ENCODE assay signal across 8 cellular contexts in the genomic region with DNA sequence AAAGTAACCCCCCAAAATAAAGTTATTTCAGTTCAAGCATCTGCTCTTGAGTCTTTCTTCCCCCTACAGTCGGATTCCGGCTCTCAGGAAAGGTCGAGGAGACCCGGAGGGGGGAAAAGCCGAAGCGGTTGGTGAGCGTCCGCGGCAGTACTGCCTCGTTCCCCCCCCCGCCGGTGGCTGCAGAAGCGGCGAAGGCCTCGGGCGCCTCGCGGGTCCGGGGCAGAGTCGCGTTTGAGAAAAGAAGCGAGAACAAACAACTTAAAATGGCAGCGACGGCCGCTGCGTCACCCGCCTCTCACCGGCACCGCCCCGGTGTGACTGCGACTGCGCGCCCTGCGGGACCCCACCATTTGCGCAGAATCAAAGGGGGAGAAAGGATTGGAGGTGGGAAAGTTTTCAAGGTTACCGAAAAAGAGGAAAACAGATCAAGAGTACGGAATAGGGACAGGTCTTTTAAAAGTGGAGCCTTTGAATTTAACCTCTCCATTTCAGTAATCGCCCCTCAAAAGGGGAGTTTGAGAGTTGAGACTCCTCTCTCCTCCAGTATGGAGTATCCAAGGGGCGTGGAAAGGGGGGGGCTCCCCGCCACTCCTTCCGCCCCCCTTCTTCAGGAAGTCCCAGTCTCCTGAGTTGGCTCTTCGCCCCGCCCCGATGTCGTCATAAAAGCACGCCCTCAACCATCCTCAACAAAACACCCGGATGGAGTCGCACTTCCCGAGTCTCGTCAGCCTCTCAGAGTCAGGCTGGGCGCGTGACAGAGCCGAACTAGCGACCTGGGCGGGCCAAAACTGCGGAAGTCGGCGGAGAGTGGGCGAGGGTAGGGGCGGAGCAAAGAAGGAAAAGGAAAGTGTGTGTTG.
DNase-seq lines count a peak whose midpoint lies in the region; ATAC-seq, FAIRE-seq and TF ChIP-seq lines count a peak whose summit lies in the region.

No MANE protein-coding gene starts in this region.

- peak overlapping the region; percentile 100 for H3K9ac ChIP-seq in MM.1S (ENCODE audit: low read length)

- H3K9me2 ChIP-seq in MM.1S (replicated peaks; ENCODE audit: insufficient read depth, low read length), result no peaks in the 10 kb centered on the region

- H4K20me1 ChIP-seq in MM.1S (ENCODE audit: insufficient read depth, low read length), result peaks cover 25% of the 10 kb centered on the region

- H3K36me3 Mint-ChIP-seq in nephron (ENCODE audit: low read depth), result peaks cover 19% of the 10 kb centered on the region

- peak overlapping the region; percentile 87 to 89 (median 87) for H3K4me3 Mint-ChIP-seq in nephron

- peaks cover 27% of the 10 kb centered on the region for H3K4me1 Mint-ChIP-seq in nephron

- peak overlapping the region; percentile 88 for H3K4me2 ChIP-seq in MM.1S (ENCODE audit: low read depth, low read length)

- DNase-seq in HCEC 1CT, result peak; percentile 100
- DNase-seq in MM.1S, result peak; percentile 99
- peak; percentile 96 for DNase-seq in SHP77 treated with DMSO at 0.1 percent for 48 hours (lab: John Stamatoyannopoulos, UW)
- DNase-seq in activated gamma-delta T cell treated with Interleukin-2 at 50 U/mL for 16 hours, result peak; percentile 100
- DNase-seq in fibroblast of the conjunctiva (ENCODE audit: low read depth), result peak; percentile 100
- peak; percentile 99 for DNase-seq in stimulated activated naive CD8-positive, alpha-beta T cell treated with anti-CD3 and anti-CD28 coated beads, Interleukin-15, Interleukin-2, amounts not matched to agents 100 U/mL and 50 U/mL, for 24 hours

- no peaks in the 10 kb centered on the region for H3K9me3 ChIP-seq in MM.1S (replicated peaks; ENCODE audit: insufficient read depth, low read length)

- peaks cover 6% of the 10 kb centered on the region; the same call in 1 of the 2 replicates for H3K36me3 ChIP-seq in MM.1S (replicated peaks; ENCODE audit: insufficient read depth, low read length)

- peak overlapping the region; percentile 76 for H2AFZ ChIP-seq in MM.1S (ENCODE audit: low read length)

- peak overlapping the region; percentile 100 for H3K4me3 ChIP-seq in MM.1S (ENCODE audit: low read length)

- peaks cover 47% of the 10 kb centered on the region for H3K79me2 ChIP-seq in MM.1S (ENCODE audit: low read length)

- TF ChIP-seq CTCF in MM.1S (IDR thresholded peaks at IDR 0.05; ENCODE audit: low read length), result no peak
- peak in 1 of 3 experiments; percentile 1 for TF ChIP-seq CTCF in nephron (IDR thresholded peaks at IDR 0.05; ENCODE audit: unreplicated experiment in 3 of 3)

- no peaks in the 10 kb centered on the region for H3K27me3 ChIP-seq in MM.1S (replicated peaks; ENCODE audit: insufficient read depth, low read length)

- no peaks in the 10 kb centered on the region for H3K9me3 Mint-ChIP-seq in nephron

- H3K4me1 ChIP-seq in MM.1S (ENCODE audit: low read length), result peaks cover 26% of the 10 kb centered on the region

- peaks cover 29% of the 10 kb centered on the region for H3F3A ChIP-seq in MM.1S (ENCODE audit: insufficient read depth, low read length)

- peak overlapping the region; percentile 100 for H3K27ac ChIP-seq in MM.1S (ENCODE audit: low read length)

- H3K27me3 Mint-ChIP-seq in nephron (ENCODE audit: low read depth), result no peaks in the 10 kb centered on the region

- peak overlapping the region; percentile 98 to 100 (median 100) for H3K27ac Mint-ChIP-seq in nephron

- peak; percentile 99 for FAIRE-seq in G401.6 (lab: Jason Lieb, UNC)

- peak; percentile 94 for ATAC-seq in stimulated activated naive CD8-positive, alpha-beta T cell treated with anti-CD3 and anti-CD28 coated beads, Interleukin-15, Interleukin-2, amounts not matched to agents 100 U/mL and 50 U/mL, for 24 hours

Comparison
In these comparisons a context has a peak if more than half of its experiments do, and no peak if none do; other contexts are left out.
1. Peak in every context shown above with its lines: DNase-seq, ATAC-seq, H3K4me3 ChIP-seq and H3K27ac ChIP-seq.